ENCODE assay signal across 8 cellular contexts in the genomic region with DNA sequence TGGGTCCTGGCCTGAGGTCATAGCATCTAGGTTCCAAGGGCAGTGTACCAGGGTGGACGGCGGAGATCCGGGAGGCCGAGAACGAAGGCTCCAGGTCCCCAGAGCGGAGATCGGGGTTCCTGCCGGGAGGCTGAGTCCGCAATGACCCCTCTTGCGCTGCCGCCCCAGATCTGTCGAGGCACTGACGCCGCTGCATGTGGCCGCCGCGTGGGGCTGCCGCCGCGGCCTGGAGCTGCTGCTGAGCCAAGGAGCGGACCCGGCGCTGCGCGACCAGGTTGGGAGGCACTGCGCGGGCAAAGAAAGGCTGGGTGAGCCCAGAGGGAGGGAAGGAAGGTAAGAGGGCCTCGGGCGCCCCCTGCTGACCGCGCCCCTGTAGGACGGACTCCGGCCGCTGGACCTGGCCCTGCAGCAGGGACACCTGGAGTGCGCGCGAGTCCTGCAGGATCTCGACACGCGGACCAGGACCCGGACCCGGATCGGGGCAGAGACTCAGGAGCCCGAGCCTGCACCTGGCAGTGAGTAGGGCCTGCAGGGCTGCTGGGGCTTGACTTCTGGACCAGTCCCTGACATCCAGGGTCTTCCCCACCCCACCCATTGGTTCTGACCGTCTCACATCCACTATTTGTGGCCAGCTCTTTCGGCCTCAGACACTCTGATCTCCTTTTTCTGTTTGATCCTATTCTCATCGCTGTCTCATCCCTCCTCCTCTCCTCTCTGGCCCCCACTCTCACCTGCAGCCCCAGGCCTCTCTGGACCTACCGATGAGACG. TPM values are rescaled to one million over a fixed set of nuclear protein-coding genes. Genes with fewer than 3 reads are reported as not detected.
A peak's percentile ranks its signal among the peaks of the same experiment; 100 is the strongest.
DNase-seq lines count a peak whose midpoint lies in the region; ATAC-seq and TF ChIP-seq lines count a peak whose summit lies in the region.

No MANE protein-coding gene starts in this region.

- peak overlapping the region; percentile 86 for H3K4me3 Mint-ChIP-seq in activated CD8-positive, alpha-beta T cell treated with anti-CD3 and anti-CD28 coated beads for 36 hours
- H3K4me3 Mint-ChIP-seq in effector memory CD8-positive, alpha-beta T cell, result peak overlapping the region; percentile 78 to 83
- peak overlapping the region; percentile 59 for H3K4me3 Mint-ChIP-seq in mesothelial cell of epicardium

- CTCF ChIA-PET in activated CD8-positive, alpha-beta T cell treated with anti-CD3 and anti-CD28 coated beads for 36 hours (lab: Charles Lee), result interaction anchor here (0.8 to 4.2 kb wide), 15 partner anchors 10 to 513 kb away, joined by 3 to 46 read pairs (median 6); a partner anchor contains a TSS

- POLR2A ChIA-PET in activated CD8-positive, alpha-beta T cell treated with anti-CD3 and anti-CD28 coated beads for 36 hours (lab: Charles Lee), result interaction anchor here (0.7 to 5.6 kb wide), 6 partner anchors 10 to 116 kb away, joined by 3 to 41 read pairs (median 6); a partner anchor contains a TSS

- peak; percentile 72 for ATAC-seq in HG03460 (IDR thresholded peaks at IDR 0.05; ENCODE audit: unreplicated experiment)
- ATAC-seq in activated CD8-positive, alpha-beta T cell treated with anti-CD3 and anti-CD28 coated beads for 36 hours, result peak; percentile 93
- ATAC-seq in effector memory CD8-positive, alpha-beta T cell (replicated peaks), result peak; percentile 92

- TF ChIP-seq CTCF in activated CD8-positive, alpha-beta T cell treated with anti-CD3 and anti-CD28 coated beads for 36 hours (IDR thresholded peaks at IDR 0.05), result peak; percentile 99
- peak; percentile 93 for TF ChIP-seq CTCF in mesothelial cell of epicardium (IDR thresholded peaks at IDR 0.05; ENCODE audit: unreplicated experiment)

- H3K27ac Mint-ChIP-seq in activated CD8-positive, alpha-beta T cell treated with anti-CD3 and anti-CD28 coated beads for 36 hours, result peak overlapping the region; percentile 81
- H3K27ac Mint-ChIP-seq in effector memory CD8-positive, alpha-beta T cell, result no peak overlapping the region
- H3K27ac Mint-ChIP-seq in mesothelial cell of epicardium, result no peak overlapping the region

- no peaks in the 10 kb centered on the region for H3K27me3 Mint-ChIP-seq in activated CD8-positive, alpha-beta T cell treated with anti-CD3 and anti-CD28 coated beads for 36 hours
- H3K27me3 Mint-ChIP-seq in effector memory CD8-positive, alpha-beta T cell, result peaks cover 0 to 4% of the 10 kb centered on the region in 2 donors
- peaks cover 11% of the 10 kb centered on the region for H3K27me3 Mint-ChIP-seq in mesothelial cell of epicardium (ENCODE audit: low read depth)

- H3K4me1 Mint-ChIP-seq in activated CD8-positive, alpha-beta T cell treated with anti-CD3 and anti-CD28 coated beads for 36 hours (ENCODE audit: low read depth), result peaks cover 6% of the 10 kb centered on the region
- peaks cover 9 to 11% of the 10 kb centered on the region in 2 donors for H3K4me1 Mint-ChIP-seq in effector memory CD8-positive, alpha-beta T cell (ENCODE audit: low read depth in 2 of 2)
- peaks cover 2% of the 10 kb centered on the region for H3K4me1 Mint-ChIP-seq in mesothelial cell of epicardium

- H3K9me3 Mint-ChIP-seq in activated CD8-positive, alpha-beta T cell treated with anti-CD3 and anti-CD28 coated beads for 36 hours, result no peaks in the 10 kb centered on the region
- H3K9me3 Mint-ChIP-seq in effector memory CD8-positive, alpha-beta T cell, result no peaks in the 10 kb centered on the region
- no peaks in the 10 kb centered on the region for H3K9me3 Mint-ChIP-seq in mesothelial cell of epicardium

- intact Hi-C loops in activated CD8-positive, alpha-beta T cell treated with anti-CD3 and anti-CD28 coated beads for 36 hours (cut with micrococcal nuclease), result no loop called here

- peak; percentile 56 to 90 (median 83) for DNase-seq in NCI-H1417 (lab: John Stamatoyannopoulos, UW)
- no peak for DNase-seq in NCI-H1417 treated with DMSO at 0.1 percent for 48 hours (lab: John Stamatoyannopoulos, UW)
- DNase-seq in NCI-H82 (lab: John Stamatoyannopoulos, UW), result peak; percentile 98
- DNase-seq in activated CD8-positive, alpha-beta T cell treated with anti-CD3 and anti-CD28 coated beads for 36 hours, result peak; percentile 91
- DNase-seq in effector memory CD8-positive, alpha-beta T cell, result peak; percentile 68 to 73 (median 71)
- DNase-seq in mesothelial cell of epicardium (ENCODE audit: low spot score in 2 of 2, unreplicated experiment in 2 of 2), result peak; percentile 75 to 89
- DNase-seq in stimulated activated CD8-positive, alpha-beta memory T cell treated with anti-CD3 and anti-CD28 coated beads, Interleukin-15, amount 100 ng/mL, for 24 hours (ENCODE audit: low read depth), result peak; percentile 64

- H3K36me3 Mint-ChIP-seq in activated CD8-positive, alpha-beta T cell treated with anti-CD3 and anti-CD28 coated beads for 36 hours (ENCODE audit: low read depth), result peaks cover 26% of the 10 kb centered on the region
- peaks cover 6% of the 10 kb centered on the region for H3K36me3 Mint-ChIP-seq in effector memory CD8-positive, alpha-beta T cell (ENCODE audit: insufficient read depth)
- H3K36me3 Mint-ChIP-seq in mesothelial cell of epicardium, result peaks cover 2% of the 10 kb centered on the region

RNA-seq across cellular contexts. Expression of a gene that starts 1.0 kb away (rescaled TPM):
- 10 to 100 TPM; 15.9 to 18.4 TPM for total RNA-seq in activated CD8-positive, alpha-beta T cell treated with anti-CD3 and anti-CD28 coated beads for 36 hours
- 3.6 to 4.1 TPM (median 3.7 TPM) in 3 replicates for total RNA-seq in mesothelial cell of epicardium

RNA-seq across cellular contexts. Expression of a gene that starts 15.4 kb away (rescaled TPM):
- 100 to 1,000 TPM; 105 to 106 TPM for total RNA-seq in activated CD8-positive, alpha-beta T cell treated with anti-CD3 and anti-CD28 coated beads for 36 hours
- total RNA-seq in mesothelial cell of epicardium, result 91.6 to 98.6 TPM (median 92.2 TPM) in 3 replicates

RNA-seq across cellular contexts. Expression of a gene that starts 18.1 kb away (rescaled TPM):
- total RNA-seq in activated CD8-positive, alpha-beta T cell treated with anti-CD3 and anti-CD28 coated beads for 36 hours, result under 1 TPM in 1 of 2 experiments, not detected in 1; 0.29 TPM
- total RNA-seq in mesothelial cell of epicardium, result 0.45 TPM in 1 of 3 replicates, not detected in the others

RNA-seq across cellular contexts. Expression of a gene that starts 20.6 kb away (rescaled TPM):
- total RNA-seq in activated CD8-positive, alpha-beta T cell treated with anti-CD3 and anti-CD28 coated beads for 36 hours, result 1 to 10 TPM; 5.0 to 6.0 TPM
- 25.4 to 26.4 TPM (median 26.1 TPM) in 3 replicates for total RNA-seq in mesothelial cell of epicardium

RNA-seq across cellular contexts. Expression of a gene that starts 23.0 kb away (rescaled TPM):
- 100 to 1,000 TPM; 101 to 107 TPM for total RNA-seq in activated CD8-positive, alpha-beta T cell treated with anti-CD3 and anti-CD28 coated beads for 36 hours
- total RNA-seq in mesothelial cell of epicardium, result 47.7 to 51.0 TPM (median 50.1 TPM) in 3 replicates
